In the genomic region with DNA sequence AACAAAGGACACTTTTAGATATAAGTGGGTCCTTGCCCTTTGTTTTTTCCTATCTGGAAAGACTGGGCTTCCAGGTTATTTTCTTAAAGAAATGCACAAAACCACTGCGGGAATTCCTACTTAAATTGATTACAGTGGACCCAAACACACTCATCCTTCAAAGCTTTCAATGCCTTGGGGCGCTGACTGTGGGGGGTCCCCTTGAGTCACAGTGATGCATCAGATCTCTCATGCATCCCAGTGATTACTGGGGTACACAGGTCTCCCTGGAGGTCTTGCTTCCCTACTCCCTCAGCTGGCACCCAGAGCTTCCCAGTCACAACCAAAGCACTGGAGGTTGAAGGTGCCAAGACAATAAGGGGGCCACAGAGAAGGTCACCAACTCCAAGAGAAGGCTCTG, we compare ENCODE assay signal across 18 cellular contexts. TPM values are rescaled to one million over a fixed set of nuclear protein-coding genes. Genes with fewer than 3 reads are reported as not detected.
DNase-seq lines count a peak whose midpoint lies in the region; ATAC-seq, FAIRE-seq and TF ChIP-seq lines count a peak whose summit lies in the region.
"Had no signal": no experiment of that assay in that cellular context is flagged by ENCODE, and none has a peak within 500 bp of the region (broad histone marks: within the 10 kb centered on the region; RNA-seq: fewer than 3 reads in every experiment).

No MANE protein-coding gene starts in this region.

- H3K36me3 ChIP-seq in BLaER1: peaks cover 61% of the 10 kb centered on the region
- peaks cover 49% of the 10 kb centered on the region for H3K36me3 ChIP-seq in SJSA1
- no peaks in the 10 kb centered on the region for H3K36me3 ChIP-seq in thyroid gland
- H3K36me3 ChIP-seq: HAP-1 had no signal

- no peak overlapping the region for H3K9ac ChIP-seq in BLaER1

- intact Hi-C loops in thyroid gland (cut with DNase I) (no loop called here), Calu3 (cut with micrococcal nuclease; ENCODE audit: unreplicated experiment) (no loop called here)

- no peak overlapping the region for H3K27ac Mint-ChIP-seq in Calu3 (ENCODE audit: unreplicated experiment)
- H3K27ac Mint-ChIP-seq: CD8-positive, alpha-beta T cell had no signal

- 0 out of 2 replicates have a peak, but pooled peaks cover 6% of the 10 kb centered on the region for H4K20me1 ChIP-seq in BLaER1

- 78 to 81% methylated on average over 2 of the region's 2 CpGs for WGBS in thyroid gland, 2 donors

- FAIRE-seq in H54 (lab: Jason Lieb, UNC): no peak
- FAIRE-seq: G401.6, GM12891, HepG2 had no signal

- H3K9me3 ChIP-seq in BLaER1 (peaks cover 48% of the 10 kb centered on the region), SJSA1 (replicated peaks) (peaks cover 13% of the 10 kb centered on the region), thyroid gland (no peaks in the 10 kb centered on the region)
- H3K9me3 ChIP-seq: HAP-1 had no signal

- H3K4me1 ChIP-seq in BLaER1 (peaks cover 21% of the 10 kb centered on the region), SJSA1 (replicated peaks) (peaks cover 36% of the 10 kb centered on the region), thyroid gland (peaks cover 5 to 19% of the 10 kb centered on the region in 2 donors)
- H3K4me1 ChIP-seq: HAP-1 had no signal

- no peak for ATAC-seq in GM18858 (IDR thresholded peaks at IDR 0.05; ENCODE audit: unreplicated experiment)
- ATAC-seq: CD8-positive, alpha-beta T cell; HepG2 had no signal

- no peaks in the 10 kb centered on the region for H3K27me3 Mint-ChIP-seq in Calu3 (ENCODE audit: unreplicated experiment)

- no peaks in the 10 kb centered on the region for H3K36me3 Mint-ChIP-seq in Calu3 (ENCODE audit: insufficient read depth, unreplicated experiment)

- CTCF ChIA-PET in Calu3 (lab: Charles Lee): no interaction called here

- BruUV-seq in Calu3 (replicated peaks; lab: Mats Ljungman, UMichigan): no TSS peak

- no peak for TF ChIP-seq CTCF in thyroid gland (IDR thresholded peaks at IDR 0.05)
- TF ChIP-seq CTCF in Calu3 (IDR thresholded peaks at IDR 0.05; ENCODE audit: unreplicated experiment): no peak

- H3K9me3 Mint-ChIP-seq in Calu3 (ENCODE audit: low read depth, unreplicated experiment): no peaks in the 10 kb centered on the region
- H3K9me3 Mint-ChIP-seq: CD8-positive, alpha-beta T cell; GM23338 had no signal

- H3K4me3 ChIP-seq in BLaER1: no peak overlapping the region
- no peak overlapping the region for H3K4me3 ChIP-seq in SJSA1
- H3K4me3 ChIP-seq in thyroid gland (replicated peaks in 1 of 3): no peak overlapping the region
- H3K4me3 ChIP-seq: GM23338, HAP-1 had no signal

- no peaks in the 10 kb centered on the region for H3K4me1 Mint-ChIP-seq in Calu3 (ENCODE audit: low read depth, unreplicated experiment)

- H3K27me3 ChIP-seq in BLaER1 (no peaks in the 10 kb centered on the region), SJSA1 (replicated peaks) (no peaks in the 10 kb centered on the region), thyroid gland (no peaks in the 10 kb centered on the region)

- H3K27ac ChIP-seq in BLaER1: no peak overlapping the region
- peak overlapping the region; percentile 64 for H3K27ac ChIP-seq in SJSA1
- H3K27ac ChIP-seq in thyroid gland: peak overlapping the region; percentile 37 to 83 (median 42)
- H3K27ac ChIP-seq: C4-2B had no signal

- no peak for TF ChIP-seq POLR2A in thyroid gland (IDR thresholded peaks at IDR 0.05)
- TF ChIP-seq POLR2A in H54 (IDR thresholded peaks at IDR 0.05; ENCODE audit: low read depth, low read length): no peak

- H3K4me2 ChIP-seq in BLaER1: peak overlapping the region; percentile 56
- H3K4me2 ChIP-seq: GM23338 had no signal

- DNase-seq in EL (peak; percentile 37), SJSA1 (ENCODE audit: low read depth in 1 of 2, low spot score in 2 of 2) (peak; percentile 76 to 78), thyroid gland (no peak), Calu3 (no peak), H54 (ENCODE audit: insufficient read length, low spot score) (no peak)
- DNase-seq: 8988T; ACHN; CD8-positive, alpha-beta T cell; COR-L47; DND-41 had no signal

- no peak overlapping the region for H3K4me3 Mint-ChIP-seq in Calu3 (ENCODE audit: low read depth, unreplicated experiment)
- H3K4me3 Mint-ChIP-seq: CD8-positive, alpha-beta T cell; GM23338 had no signal

RNA-seq across cellular contexts. Expression of gene ABHD12, which starts 20.7 kb away (rescaled TPM):
- 70.9 and 117 TPM in 2 replicates for total RNA-seq in SJSA1 (2014; rRNA removed; shearing (Covaris generic))
- total RNA-seq in thyroid gland (100 to 1,000 TPM; 103 to 212 (median 179) TPM), Calu3 (2022) (16.7 and 21.3 TPM in 2 replicates)

RNA-seq across cellular contexts. Expression of gene GINS1, which starts 37.5 kb away (rescaled TPM):
- total RNA-seq in SJSA1 (2014; rRNA removed; shearing (Covaris generic)): 42.5 and 49.5 TPM in 2 replicates
- 1 to 10 TPM in 1 of 4 donors, under 1 TPM in 2, not detected in 1; 0.44 to 1.5 (median 0.89) TPM for total RNA-seq in thyroid gland
- 9.6 and 10.3 TPM in 2 replicates for total RNA-seq in Calu3 (2022)

Comparison
In these comparisons a context has a peak if more than half of its experiments do, and no peak if none do; other contexts are left out.
1. DNase-seq: peak in EL (single experiment) and SJSA1 (2 of 2); none in thyroid gland (0 of 2), Calu3 (single experiment) and H54 (single experiment).